Comparison of ENCODE assay signal across 22 cellular contexts in genomic region chr15:31136016-31136415, GRCh38. TPM values are rescaled to one million over a fixed set of nuclear protein-coding genes. Genes with fewer than 3 reads are reported as not detected.
DNase-seq lines count a peak whose midpoint lies in the region; ATAC-seq and TF ChIP-seq lines count a peak whose summit lies in the region.
"Had no signal": no experiment of that assay in that cellular context is flagged by ENCODE, and none has a peak within 500 bp of the region (broad histone marks: within the 10 kb centered on the region; RNA-seq: fewer than 3 reads in every experiment).

No MANE protein-coding gene starts in this region.

- H3K9me3 ChIP-seq in HAP-1: no peaks in the 10 kb centered on the region
- no peaks in the 10 kb centered on the region for H3K9me3 ChIP-seq in upper lobe of right lung
- H3K9me3 ChIP-seq: prostate gland had no signal

- H3K27me3 Mint-ChIP-seq in chondrocyte (ENCODE audit: low read depth): peaks cover 4% of the 10 kb centered on the region

- no peak overlapping the region for H3K27ac Mint-ChIP-seq in chondrocyte (ENCODE audit: unreplicated experiment)

- ATAC-seq in upper lobe of right lung: no peak
- ATAC-seq: left colon, Panc1 had no signal

- intact Hi-C loops in upper lobe of right lung (cut with DNase I): no loop called here

- H3K4me3 ChIP-seq in HAP-1 (no peak overlapping the region), upper lobe of right lung (no peak overlapping the region)
- H3K4me3 ChIP-seq: prostate gland had no signal

- H3K36me3 ChIP-seq in HAP-1 (replicated peaks): no peaks in the 10 kb centered on the region
- no peaks in the 10 kb centered on the region for H3K36me3 ChIP-seq in upper lobe of right lung
- H3K36me3 ChIP-seq: prostate gland had no signal

- TF ChIP-seq CTCF in GM13977 (IDR thresholded peaks at IDR 0.05; ENCODE audit: extremely low read depth, insufficient read depth, missing control alignments): no peak
- no peak for TF ChIP-seq CTCF in upper lobe of right lung (IDR thresholded peaks at IDR 0.05)
- TF ChIP-seq CTCF in chondrocyte (IDR thresholded peaks at IDR 0.05): no peak

- in situ Hi-C loops in HAP-1 (cut with MboI; ENCODE audit: low sequenced_read_pairs) (loop anchor here (25.0 kb wide), 1 partner anchor 349 kb away; no protein-coding TSS in a partner anchor), SK-MEL-5 (cut with HindIII; ENCODE audit: low pct_unique_long_range_greater_than_20kb, low sequenced_read_pairs) (no loop called here), GM13977 (cut with MboI; ENCODE audit: low pct_unique_long_range_greater_than_20kb, low sequenced_read_pairs, unreplicated experiment) (no loop called here)

- no peaks in the 10 kb centered on the region for H3K36me3 Mint-ChIP-seq in chondrocyte (ENCODE audit: low read depth)

- H3K4me3 Mint-ChIP-seq in chondrocyte (ENCODE audit: unreplicated experiment): no peak overlapping the region
- H3K4me3 Mint-ChIP-seq: central memory CD8-positive, alpha-beta T cell had no signal

- no peak overlapping the region for H3K27ac ChIP-seq in upper lobe of right lung
- H3K27ac ChIP-seq: prostate gland had no signal

- H3K4me1 ChIP-seq in HAP-1 (peaks cover 4% of the 10 kb centered on the region), upper lobe of right lung (no peaks in the 10 kb centered on the region)
- H3K4me1 ChIP-seq: prostate gland had no signal

- H3K27me3 ChIP-seq in HAP-1 (ENCODE audit: low read depth): no peaks in the 10 kb centered on the region
- H3K27me3 ChIP-seq in upper lobe of right lung: no peaks in the 10 kb centered on the region

- no peaks in the 10 kb centered on the region for H3K9me3 Mint-ChIP-seq in chondrocyte (ENCODE audit: low read depth)
- H3K9me3 Mint-ChIP-seq: central memory CD8-positive, alpha-beta T cell had no signal

- DNase-seq in DMS153 treated with DMSO at 0.1 percent for 48 hours (lab: John Stamatoyannopoulos, UW; ENCODE audit: unreplicated experiment) (peak; percentile 44), HAP-1 (ENCODE audit: low spot score in 2 of 2) (peak; percentile 13 to 49), SK-MEL-5 (ENCODE audit: low read depth, low spot score) (peak; percentile 96), iPS-NIHi7 (ENCODE audit: extremely low spot score) (peak; percentile 65), GM13977 (ENCODE audit: low spot score) (no peak), upper lobe of right lung (no peak), chondrocyte (ENCODE audit: low spot score) (no peak)
- DNase-seq: activated CD4-positive, alpha-beta T cell treated with anti-CD3 and anti-CD28 coated beads, Interleukin-2, amount 50 U/mL, for 1 hour; activated naive CD4-positive, alpha-beta T cell; activated T-cell treated with anti-CD3 and anti-CD28 coated beads for 4 hours; anterior cingulate cortex; effector CD8-positive, alpha-beta T cell; hippocampal formation; left colon; NCI-H187 treated with DMSO at 0.1 percent for 48 hours; small intestine; stimulated activated CD4-positive, alpha-beta T cell treated with anti-CD3 and anti-CD28 coated beads, Interleukin-4, amount 100 ng/mL, for 24 hours had no signal

- no peaks in the 10 kb centered on the region for H3K4me1 Mint-ChIP-seq in chondrocyte (ENCODE audit: low read depth)

RNA-seq across cellular contexts. Expression of gene TRPM1, which starts 34.5 kb away (rescaled TPM):
- total RNA-seq in SK-MEL-5 (2014; rRNA removed; shearing (Covaris generic)): 105 and 109 TPM in 2 replicates
- 39.4 and 50.7 TPM in 2 replicates for polyA plus RNA-seq in SK-MEL-5 (2015; cell fraction: cytosol; rRNA removed)
- 171 and 236 TPM in 2 replicates for polyA plus RNA-seq in SK-MEL-5 (2015; cell fraction: nucleus; rRNA removed)
- total RNA-seq in upper lobe of right lung (not detected), chondrocyte (not detected in 3 replicates)
- total RNA-seq: fibroblast of lung, left colon had no signal
- polyA plus RNA-seq: fibroblast of lung, neural cell had no signal

Comparison
In these comparisons a context has a peak if more than half of its experiments do, and no peak if none do; other contexts are left out.
1. DNase-seq: peak in DMS153 treated with DMSO at 0.1 percent for 48 hours (single experiment), HAP-1 (2 of 2), SK-MEL-5 (single experiment) and iPS-NIHi7 (single experiment); none in GM13977 (single experiment), upper lobe of right lung (single experiment) and chondrocyte (single experiment).
2. RNA of gene TRPM1, which starts 34.5 kb away (total RNA-seq): 105 to 109 TPM in SK-MEL-5; not detected in upper lobe of right lung (single experiment) and not detected in chondrocyte; every median in the first group is over 10 times any median in the second.